In genomic region chr2:168583064-168583709, GRCh38 we compare ENCODE assay signal across 9 cellular contexts.
A peak's percentile ranks its signal among the peaks of the same experiment; 100 is the strongest.
DNase-seq lines count a peak whose midpoint lies in the region; ATAC-seq and TF ChIP-seq lines count a peak whose summit lies in the region.
"Had no signal": no experiment of that assay in that cellular context is flagged by ENCODE, and none has a peak within 500 bp of the region (broad histone marks: within the 10 kb centered on the region; RNA-seq: fewer than 3 reads in every experiment).

No MANE protein-coding gene starts in this region.

- TF ChIP-seq CTCF in IMR-90 (conservative IDR thresholded peaks at IDR 0.05; ENCODE audit: low read depth, low read length) (no peak), fibroblast of the aortic adventitia (IDR thresholded peaks at IDR 0.05; ENCODE audit: insufficient read depth, low read length) (no peak), lower leg skin (IDR thresholded peaks at IDR 0.05) (no peak)

- peak overlapping the region; percentile 81 for H3K18ac ChIP-seq in IMR-90 (ENCODE audit: low read depth, low read length)

- H3K27me3 ChIP-seq in ACC112 (ENCODE audit: insufficient read depth, low read length) (no peaks in the 10 kb centered on the region), IMR-90 (ENCODE audit: control insufficient read depth, insufficient read depth, low read length) (no peaks in the 10 kb centered on the region)

- H3K4me1 ChIP-seq in ACC112 (ENCODE audit: control insufficient read depth, insufficient read depth, low read length, unreplicated experiment) (peaks cover 27% of the 10 kb centered on the region), IMR-90 (ENCODE audit: control insufficient read depth, insufficient read depth, low read length) (peaks cover 4% of the 10 kb centered on the region; the same call in 1 of the 2 replicates)

- 0 out of 2 replicates have a peak overlapping the region, but pooled peaks have one; percentile 26 for H3K4ac ChIP-seq in IMR-90 (ENCODE audit: low read depth, low read length)

- H3K9me1 ChIP-seq in IMR-90 (ENCODE audit: insufficient read depth, low read length), result peaks cover 3% of the 10 kb centered on the region; the same call in 1 of the 2 replicates

- H3K23ac ChIP-seq in IMR-90 (ENCODE audit: low read depth, low read length), result peak overlapping the region; percentile 56; the same call in 1 of the 2 replicates

- no peak for TF ChIP-seq RAD21 in IMR-90 (IDR thresholded peaks at IDR 0.05; ENCODE audit: low read length)

- WGBS in IMR-90 (ENCODE audit: extremely low coverage in 2 of 2, insufficient read length in 1 of 2), 2 experiments, result 60% methylated on average over 1 of the region's 5 CpGs; no CpG with 5 or more reads in 1 of the 2 experiments
- whole genome bisulfite sequencing in lower leg skin, 2 donors, result 54 to 69% methylated on average over 5 of the region's 5 CpGs

- H4K20me1 ChIP-seq in IMR-90 (ENCODE audit: insufficient read depth, low read length), result no peaks in the 10 kb centered on the region

- H3K79me1 ChIP-seq in IMR-90 (ENCODE audit: low read depth in 1 of 2, low read length in 2 of 2), result 0 out of 4 replicates have a peak, but pooled peaks cover 0 to 7% of the 10 kb centered on the region in 2 experiments

- peaks cover 21% of the 10 kb centered on the region for H3K79me2 ChIP-seq in ACC112 (ENCODE audit: control insufficient read depth, insufficient read depth, low read length, unreplicated experiment)

- peak overlapping the region; percentile 34 for H2AFZ ChIP-seq in ACC112 (ENCODE audit: low read length, unreplicated experiment)
- H2AFZ ChIP-seq in IMR-90 (replicated peaks; ENCODE audit: low read length, poor library complexity), result no peak overlapping the region

- intact Hi-C loops in IMR-90 (cut with micrococcal nuclease), result loop anchor here (5.0 kb wide), 1 partner anchor 126 kb away; the partner anchor contains the start of gene CERS6
- intact Hi-C loops in lower leg skin (cut with DNase I; ENCODE audit: low total_unique reads), result no loop called here

- H2AK5ac ChIP-seq in IMR-90 (ENCODE audit: low read depth, low read length), result no peak overlapping the region

- peak overlapping the region; percentile 46; the same call in 1 of the 2 replicates for H2BK120ac ChIP-seq in IMR-90 (ENCODE audit: low read depth, low read length)

- no TSS peak for BruUV-seq in IMR-90 (replicated peaks; lab: Mats Ljungman, UMichigan)

- dilution Hi-C loops in IMR-90 (cut with HindIII; ENCODE audit: low sequenced_read_pairs, unreplicated experiment), result no loop called here

- peak overlapping the region; percentile 31 for H3K4me2 ChIP-seq in IMR-90 (ENCODE audit: low read depth, low read length)

- no peak overlapping the region for H3K56ac ChIP-seq in IMR-90 (ENCODE audit: extremely low read depth, insufficient read depth, low read length)

- H3K36me3 ChIP-seq in ACC112 (ENCODE audit: insufficient read depth, low read length) (no peaks in the 10 kb centered on the region), IMR-90 (ENCODE audit: control insufficient read depth, insufficient read depth, low read length) (no peaks in the 10 kb centered on the region)

- in situ Hi-C loops in IMR-90 (cut with MboI; ENCODE audit: low sequenced_read_pairs), result no loop called here

- H2AK9ac ChIP-seq in IMR-90 (replicated peaks; ENCODE audit: low read depth, low read length, poor library complexity), result no peak overlapping the region

- peak; percentile 43 for DNase-seq in IMR-90
- DNase-seq in fibroblast of the aortic adventitia (ENCODE audit: low read depth), result peak; percentile 61
- no peak for DNase-seq in NCI-H2107 treated with DMSO at 0.1 percent for 48 hours (lab: John Stamatoyannopoulos, UW; ENCODE audit: unreplicated experiment)
- DNase-seq in UCSD-AML1 (lab: John Stamatoyannopoulos, UW; ENCODE audit: unreplicated experiment), result no peak
- DNase-seq in lower leg skin (ENCODE audit: low spot score in 2 of 2), result no peak
- DNase-seq in HPDE6-E6E7 (ENCODE audit: extremely low spot score), result no peak
- DNase-seq: GF-D8 had no signal

- H3K27ac ChIP-seq in ACC112 (ENCODE audit: low read depth, low read length) (peak overlapping the region; percentile 93), IMR-90 (ENCODE audit: insufficient read depth, low read length) (no peak overlapping the region; the same call in 1 of the 2 replicates)

- H2BK15ac ChIP-seq in IMR-90 (ENCODE audit: low read depth, low read length), result no peak overlapping the region

- H2BK20ac ChIP-seq in IMR-90 (ENCODE audit: low read depth, low read length), result peak overlapping the region; percentile 16

- TF ChIP-seq POLR2A in IMR-90 (IDR thresholded peaks at IDR 0.05; ENCODE audit: low read depth, low read length) (no peak), lower leg skin (IDR thresholded peaks at IDR 0.05) (no peak)

- no peaks in the 10 kb centered on the region for H3K9me3 ChIP-seq in IMR-90 (ENCODE audit: control insufficient read depth, insufficient read depth, low read length)

- no peak overlapping the region for H2BK5ac ChIP-seq in IMR-90 (ENCODE audit: low read depth, low read length, poor library complexity, severe bottlenecking)

- H3K4me3 ChIP-seq in ACC112 (ENCODE audit: low read depth, low read length), result peak overlapping the region; percentile 54
- no peak overlapping the region for H3K4me3 ChIP-seq in IMR-90 (ENCODE audit: insufficient read depth, low read depth, low read length)
- H3K4me3 ChIP-seq in fibroblast of the aortic adventitia (ENCODE audit: low read depth, low read length), result no peak overlapping the region
- no peak overlapping the region for H3K4me3 ChIP-seq in lower leg skin (ENCODE audit: low read depth, poor library complexity, severe bottlenecking)

- peak; percentile 70 for ATAC-seq in GM19351 (IDR thresholded peaks at IDR 0.05; ENCODE audit: unreplicated experiment)
- peak; percentile 43; the same call in 1 of the 2 replicates for ATAC-seq in IMR-90 (ENCODE audit: low read depth)

- no peak overlapping the region for H4K8ac ChIP-seq in IMR-90 (ENCODE audit: low read depth in 2 of 2, low read length in 2 of 2)

- peak overlapping the region; percentile 32; the same call in 1 of the 2 replicates for H4K5ac ChIP-seq in IMR-90 (ENCODE audit: low read depth, low read length)

- H4K91ac ChIP-seq in IMR-90 (ENCODE audit: insufficient read depth, low read depth, low read length), result no peak overlapping the region

- no peak overlapping the region for H3K14ac ChIP-seq in IMR-90 (replicated peaks; ENCODE audit: low read depth, low read length)

- CTCF ChIA-PET in IMR-90 (lab: Yijun Ruan, JAX), result no interaction called here

- no peak overlapping the region for H3K9ac ChIP-seq in IMR-90 (ENCODE audit: low read depth, low read length)

- POLR2A ChIA-PET in IMR-90 (lab: Charles Lee; ENCODE audit: unreplicated experiment), result no interaction called here

TF ChIP-seq in IMR-90, 13 proteins besides CTCF, POLR2A, EP300 and RAD21:
- no peak for TF ChIP-seq CHD1 (IDR thresholded peaks at IDR 0.05; ENCODE audit: low read depth, low read length)
- TF ChIP-seq ELK1 (IDR thresholded peaks at IDR 0.05; ENCODE audit: borderline replicate concordance, low read depth, low read length), result no peak
- no peak for TF ChIP-seq MAZ (IDR thresholded peaks at IDR 0.05; ENCODE audit: borderline replicate concordance, low read depth, low read length)
- no peak for TF ChIP-seq BHLHE40 (IDR thresholded peaks at IDR 0.05; ENCODE audit: low read depth, low read length)
- no peak for TF ChIP-seq CEBPB (IDR thresholded peaks at IDR 0.05; ENCODE audit: low read depth, low read length)
- no peak for TF ChIP-seq NFE2L2 (IDR thresholded peaks at IDR 0.05; ENCODE audit: low read depth, low read length)
- no peak for TF ChIP-seq RCOR1 (IDR thresholded peaks at IDR 0.05; ENCODE audit: insufficient replicate concordance, low read length)
- TF ChIP-seq RFX5 (IDR thresholded peaks at IDR 0.05; ENCODE audit: low read depth, low read length), result no peak
- no peak for TF ChIP-seq FOS (IDR thresholded peaks at IDR 0.05; ENCODE audit: low read depth, low read length)
- TF ChIP-seq USF2 (IDR thresholded peaks at IDR 0.05; ENCODE audit: low read depth, low read length), result no peak
- no peak for TF ChIP-seq MAFK (IDR thresholded peaks at IDR 0.05; ENCODE audit: low read depth, low read length)
- TF ChIP-seq SMC3 (IDR thresholded peaks at IDR 0.05; ENCODE audit: low read depth, low read length), result no peak

Comparison
In these comparisons a context has a peak if more than half of its experiments do, and no peak if none do; other contexts are left out.
1. DNase-seq: peak in IMR-90 (single experiment) and fibroblast of the aortic adventitia (single experiment); none in NCI-H2107 treated with DMSO at 0.1 percent for 48 hours (single experiment), UCSD-AML1 (single experiment), lower leg skin (0 of 2) and HPDE6-E6E7 (single experiment).